In the genomic region with DNA sequence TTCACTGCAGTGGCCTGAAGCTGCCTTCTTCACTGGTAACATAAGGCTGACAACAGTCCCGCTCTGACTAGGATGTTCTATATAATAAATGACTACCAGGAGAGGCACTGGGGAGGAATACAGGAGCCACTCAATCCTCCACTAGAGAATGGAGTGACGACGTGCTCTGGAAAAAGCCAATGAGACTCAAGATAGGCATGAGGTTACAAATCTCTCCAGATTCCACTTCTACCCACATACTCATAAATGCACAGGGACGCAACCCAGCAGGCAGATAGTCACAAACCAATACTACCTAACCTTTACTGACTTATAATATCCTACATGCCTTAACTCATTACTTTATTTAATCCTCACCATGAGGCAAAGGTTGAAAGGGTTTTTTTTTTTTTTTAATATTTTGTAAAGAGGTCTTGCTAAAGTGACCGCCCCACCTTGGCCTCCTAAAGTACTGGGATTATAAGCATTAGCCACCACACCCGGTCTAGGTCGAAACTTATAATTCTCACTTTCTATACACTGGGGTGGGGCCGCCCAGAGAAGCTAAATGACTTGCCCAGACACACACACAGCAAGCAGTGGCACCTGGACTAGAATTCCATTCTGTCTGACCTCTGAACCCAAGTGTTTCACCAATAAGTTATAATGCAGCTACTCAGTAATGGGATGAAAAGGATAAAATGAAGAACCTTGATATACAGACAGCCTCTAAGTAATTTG, we compare ENCODE assay signal across 2 cellular contexts.
TF ChIP-seq lines count a peak whose summit lies in the region.

No MANE protein-coding gene starts in this region.

TF ChIP-seq in SK-N-SH, 30 proteins besides CTCF, POLR2A, EP300 and RAD21:
- TF ChIP-seq, protein P1, sequence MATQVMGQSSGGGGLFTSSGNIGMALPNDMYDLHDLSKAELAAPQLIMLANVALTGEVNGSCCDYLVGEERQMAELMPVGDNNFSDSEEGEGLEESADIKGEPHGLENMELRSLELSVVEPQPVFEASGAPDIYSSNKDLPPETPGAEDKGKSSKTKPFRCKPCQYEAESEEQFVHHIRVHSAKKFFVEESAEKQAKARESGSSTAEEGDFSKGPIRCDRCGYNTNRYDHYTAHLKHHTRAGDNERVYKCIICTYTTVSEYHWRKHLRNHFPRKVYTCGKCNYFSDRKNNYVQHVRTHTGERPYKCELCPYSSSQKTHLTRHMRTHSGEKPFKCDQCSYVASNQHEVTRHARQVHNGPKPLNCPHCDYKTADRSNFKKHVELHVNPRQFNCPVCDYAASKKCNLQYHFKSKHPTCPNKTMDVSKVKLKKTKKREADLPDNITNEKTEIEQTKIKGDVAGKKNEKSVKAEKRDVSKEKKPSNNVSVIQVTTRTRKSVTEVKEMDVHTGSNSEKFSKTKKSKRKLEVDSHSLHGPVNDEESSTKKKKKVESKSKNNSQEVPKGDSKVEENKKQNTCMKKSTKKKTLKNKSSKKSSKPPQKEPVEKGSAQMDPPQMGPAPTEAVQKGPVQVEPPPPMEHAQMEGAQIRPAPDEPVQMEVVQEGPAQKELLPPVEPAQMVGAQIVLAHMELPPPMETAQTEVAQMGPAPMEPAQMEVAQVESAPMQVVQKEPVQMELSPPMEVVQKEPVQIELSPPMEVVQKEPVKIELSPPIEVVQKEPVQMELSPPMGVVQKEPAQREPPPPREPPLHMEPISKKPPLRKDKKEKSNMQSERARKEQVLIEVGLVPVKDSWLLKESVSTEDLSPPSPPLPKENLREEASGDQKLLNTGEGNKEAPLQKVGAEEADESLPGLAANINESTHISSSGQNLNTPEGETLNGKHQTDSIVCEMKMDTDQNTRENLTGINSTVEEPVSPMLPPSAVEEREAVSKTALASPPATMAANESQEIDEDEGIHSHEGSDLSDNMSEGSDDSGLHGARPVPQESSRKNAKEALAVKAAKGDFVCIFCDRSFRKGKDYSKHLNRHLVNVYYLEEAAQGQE (IDR thresholded peaks at IDR 0.05; ENCODE audit: low read depth, low read length) = no peak
- TF ChIP-seq ZBTB33 (IDR thresholded peaks at IDR 0.05; ENCODE audit: borderline replicate concordance, low read depth) (no peak), SMC3 (IDR thresholded peaks at IDR 0.05; ENCODE audit: low read depth, low read length) (no peak), MXI1 (IDR thresholded peaks at IDR 0.05; ENCODE audit: low read depth, low read length) (no peak), ELF1 (IDR thresholded peaks at IDR 0.05) (no peak), NFIC (IDR thresholded peaks at IDR 0.05; ENCODE audit: borderline replicate concordance) (no peak), EZH2phosphoT487 (IDR thresholded peaks at IDR 0.05; ENCODE audit: borderline replicate concordance, low read depth) (no peak), YY1 (IDR thresholded peaks at IDR 0.05; ENCODE audit: low read depth) (no peak), JUND (IDR thresholded peaks at IDR 0.05) (no peak)
TF ChIP-seq in SK-N-SH: peak in this region for 0.

TF ChIP-seq in SK-N-SH treated with all-trans-retinoic acid at 6 μM for 48 hours, 23 proteins besides CTCF, POLR2A, EP300 and RAD21 (continued from another document):
- TF ChIP-seq CSRNP3 (CRISPR knock-in tag; IDR thresholded peaks at IDR 0.05) (no peak), ARNTL (CRISPR knock-in tag; IDR thresholded peaks at IDR 0.05; ENCODE audit: borderline replicate concordance, low read depth) (no peak), ZFP3 (CRISPR knock-in tag; IDR thresholded peaks at IDR 0.05) (no peak), GLIS3 (CRISPR knock-in tag; IDR thresholded peaks at IDR 0.05) (no peak), ZFP30 (CRISPR knock-in tag; IDR thresholded peaks at IDR 0.05) (no peak), TSHZ2 (CRISPR knock-in tag; IDR thresholded peaks at IDR 0.05) (no peak), PPARA (CRISPR knock-in tag; IDR thresholded peaks at IDR 0.05; ENCODE audit: borderline replicate concordance) (no peak), SNAI2 (CRISPR knock-in tag; IDR thresholded peaks at IDR 0.05) (no peak), POU6F1 (CRISPR knock-in tag; IDR thresholded peaks at IDR 0.05; ENCODE audit: borderline replicate concordance, low read depth) (no peak), TCF4 (CRISPR knock-in tag; IDR thresholded peaks at IDR 0.05; ENCODE audit: borderline replicate concordance) (no peak), OSR1 (CRISPR knock-in tag; IDR thresholded peaks at IDR 0.05) (no peak), TOX (CRISPR knock-in tag; IDR thresholded peaks at IDR 0.05; ENCODE audit: borderline replicate concordance) (no peak), ESRRG (CRISPR knock-in tag; IDR thresholded peaks at IDR 0.05) (no peak), PATZ1 (CRISPR knock-in tag; IDR thresholded peaks at IDR 0.05; ENCODE audit: borderline replicate concordance) (no peak), CREB5 (CRISPR knock-in tag; IDR thresholded peaks at IDR 0.05; ENCODE audit: low read depth) (no peak), ZC3H10 (CRISPR knock-in tag; IDR thresholded peaks at IDR 0.05) (no peak)
